8 cellular contexts compared by ENCODE assay signal in the genomic region with DNA sequence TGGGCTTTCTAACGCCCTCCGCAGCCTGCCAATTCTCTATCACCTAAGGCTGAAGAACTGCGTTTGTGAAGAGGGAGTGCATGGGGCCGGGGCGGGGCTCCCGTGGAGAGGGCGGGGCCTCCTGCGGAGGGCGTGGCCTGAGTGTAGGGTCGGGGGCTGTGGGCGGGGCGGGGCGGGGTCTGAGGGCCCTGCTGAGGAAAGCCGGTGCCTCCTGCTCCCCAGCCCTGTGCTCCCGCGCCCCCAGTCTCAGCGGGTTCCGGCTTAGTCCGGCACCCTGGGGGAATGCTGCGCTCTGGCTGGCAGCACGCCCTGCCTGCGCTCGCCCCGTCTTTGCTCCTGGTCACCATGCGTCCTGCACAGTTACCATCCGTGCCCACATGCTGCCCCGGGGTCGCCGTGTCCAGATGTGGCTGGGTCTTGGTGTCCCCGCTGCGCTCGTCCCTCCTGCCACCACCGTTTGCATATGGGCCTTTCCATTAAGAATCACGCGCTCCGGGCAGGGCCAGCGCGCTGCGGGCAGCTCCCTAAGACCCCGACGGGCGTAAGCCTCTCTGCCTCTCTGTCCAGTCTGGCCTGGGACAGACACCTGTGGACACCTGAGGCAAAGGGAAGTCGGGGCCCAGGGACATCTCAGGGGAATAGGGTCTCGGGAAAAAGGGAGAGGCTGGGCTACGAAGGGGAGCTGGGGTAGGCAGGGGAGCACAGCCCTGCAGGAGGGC.
DNase-seq lines count a peak whose midpoint lies in the region; TF ChIP-seq lines count a peak whose summit lies in the region.

No MANE protein-coding gene starts in this region.

- H3K9me3 ChIP-seq in ES-I3 (ENCODE audit: control insufficient read depth, insufficient read depth, low read length) (no peaks in the 10 kb centered on the region), ascending aorta (no peaks in the 10 kb centered on the region)

- peak overlapping the region; percentile 92 for H3K9ac ChIP-seq in ES-I3 (ENCODE audit: low read depth, low read length)

- peak overlapping the region; percentile 45 for H3K4me3 ChIP-seq in iPS-11a (ENCODE audit: low read depth, low read length)
- peak overlapping the region in 1 of 2 donors; percentile 1 for H3K4me3 ChIP-seq in ascending aorta

- TF ChIP-seq CTCF in ascending aorta (IDR thresholded peaks at IDR 0.05): no peak

- DNase-seq in activated T-cell treated with anti-CD3 and anti-CD28 coated beads for 1 hour (ENCODE audit: low read depth) (peak; percentile 61), ascending aorta (ENCODE audit: low spot score in 2 of 2) (no peak), COR-L47 (lab: John Stamatoyannopoulos, UW) (no peak), SIG-M5 (lab: John Stamatoyannopoulos, UW) (no peak), cerebellum (ENCODE audit: low spot score) (no peak)
- DNase-seq in stimulated activated CD4-positive, alpha-beta T cell treated with anti-CD3 and anti-CD28 coated beads, Interleukin-4, amount 100 ng/mL, for 1 hour: peak; percentile 76

- H3K27ac ChIP-seq in ascending aorta: no peak overlapping the region

- H3K4me1 ChIP-seq in ES-I3 (ENCODE audit: insufficient read depth, low read length): peaks cover 2% of the 10 kb centered on the region
- no peaks in the 10 kb centered on the region for H3K4me1 ChIP-seq in ascending aorta

- H3K36me3 ChIP-seq in ES-I3 (ENCODE audit: insufficient read depth, low read length) (no peaks in the 10 kb centered on the region), ascending aorta (no peaks in the 10 kb centered on the region)

- intact Hi-C loops in ascending aorta (cut with DNase I): no loop called here

- peaks cover 7% of the 10 kb centered on the region for H3K27me3 ChIP-seq in ascending aorta

Comparison
In these comparisons a context has a peak if more than half of its experiments do, and no peak if none do; other contexts are left out.
1. DNase-seq: peak in activated T-cell treated with anti-CD3 and anti-CD28 coated beads for 1 hour (single experiment) and stimulated activated CD4-positive, alpha-beta T cell treated with anti-CD3 and anti-CD28 coated beads, Interleukin-4, amount 100 ng/mL, for 1 hour (single experiment); none in ascending aorta (0 of 2), COR-L47 (single experiment), SIG-M5 (single experiment) and cerebellum (single experiment).